8 cellular contexts compared by ENCODE assay signal in the genomic region with DNA sequence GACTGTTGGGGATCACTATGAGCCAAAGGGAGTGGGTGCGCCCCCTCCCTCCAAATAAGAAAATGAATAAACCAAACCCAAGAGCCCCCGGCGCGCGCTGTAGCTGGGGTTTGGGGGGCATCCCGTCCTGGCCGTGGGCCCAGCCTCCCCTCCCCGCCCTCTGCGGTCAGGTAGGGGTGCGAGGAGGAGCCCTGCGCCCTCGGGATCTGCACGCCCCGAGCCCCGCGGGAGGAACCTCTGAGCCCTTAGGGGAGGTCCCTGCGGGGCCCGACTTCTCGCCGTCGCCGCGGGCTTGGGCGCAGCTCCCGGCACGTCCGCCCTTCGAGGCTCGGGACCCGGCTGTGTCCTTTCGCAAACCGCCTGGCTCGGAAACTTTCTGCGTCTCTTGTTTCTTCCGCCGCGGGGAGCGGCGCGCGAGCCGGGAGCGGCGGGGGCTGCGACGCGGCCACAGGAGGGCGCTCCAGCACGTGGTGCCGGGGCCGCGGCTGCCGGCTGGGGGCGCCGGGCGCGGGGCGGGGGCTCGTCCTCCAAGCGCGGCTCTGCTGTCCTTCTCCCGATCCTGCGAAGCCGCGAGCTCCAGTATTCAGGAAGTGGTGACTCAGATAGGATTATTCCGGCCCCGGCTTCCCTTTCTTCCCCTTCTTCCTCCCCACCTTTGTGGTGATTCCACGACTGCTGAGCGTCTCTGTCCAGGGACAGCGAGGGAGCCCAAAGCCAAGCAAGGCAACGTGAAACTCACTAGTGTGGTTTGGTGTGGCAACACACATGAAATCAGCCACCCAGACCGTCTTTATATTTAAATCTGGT. TPM values are rescaled to one million over a fixed set of nuclear protein-coding genes. Genes with fewer than 3 reads are reported as not detected.
DNase-seq lines count a peak whose midpoint lies in the region; ATAC-seq and TF ChIP-seq lines count a peak whose summit lies in the region.

No MANE protein-coding gene starts in this region.

- TF ChIP-seq POLR2A in ovary (IDR thresholded peaks at IDR 0.05) = peak; percentile 47
- peak; percentile 39 to 65 for TF ChIP-seq POLR2A in thyroid gland (IDR thresholded peaks at IDR 0.05)

- H3K27ac ChIP-seq in SJSA1 (peak overlapping the region; percentile 14; the same call in 1 of the 2 replicates), ovary (peak overlapping the region; percentile 82 to 86), thyroid gland (peak overlapping the region; percentile 85 to 98 (median 89))

- peaks cover 2 to 16% of the 10 kb centered on the region in 2 donors for H3K36me3 Mint-ChIP-seq in CD14-positive monocyte
- peaks cover 12 to 21% of the 10 kb centered on the region in 2 donors for H3K36me3 Mint-ChIP-seq in activated naive CD4-positive, alpha-beta T cell treated with anti-CD3 and anti-CD28 coated beads, Interleukin-2, amount 50 U/mL, for 72 hours

- peak overlapping the region; percentile 60 for H3K4me3 ChIP-seq in SJSA1
- H3K4me3 ChIP-seq in ovary = peak overlapping the region; percentile 88
- peak overlapping the region; percentile 83 to 94 (median 85) for H3K4me3 ChIP-seq in thyroid gland (replicated peaks in 1 of 3)

- TF ChIP-seq CTCF in CD14-positive monocyte (IDR thresholded peaks at IDR 0.05) = peak; percentile 85
- TF ChIP-seq CTCF in ovary (IDR thresholded peaks at IDR 0.05) = peak in 2 of 3 donors; percentile 95 to 96
- peak in 4 of 6 experiments; percentile 34 to 92 (median 89) for TF ChIP-seq CTCF in thyroid gland (IDR thresholded peaks at IDR 0.05)

- intact Hi-C loops in CD14-positive monocyte (cut with micrococcal nuclease) = loop anchor here (2.0 to 10.0 kb wide), 3 partner anchors 54 to 96 kb away; no protein-coding TSS in a partner anchor
- intact Hi-C loops in head of caudate nucleus (cut with DNase I) = loop anchor here (5.0 to 10.0 kb wide), 2 partner anchors 94 to 226 kb away; no protein-coding TSS in a partner anchor
- intact Hi-C loops in ovary (cut with DNase I) = loop anchor here in 3 of 4 donors (2.0 to 10.0 kb wide), 5 partner anchors 96 to 314 kb away; no protein-coding TSS in a partner anchor
- intact Hi-C loops in thyroid gland (cut with DNase I) = loop anchor here (5.0 to 10.0 kb wide), 4 partner anchors 99 to 336 kb away; partner anchors contain the start of gene NOL11

- H3K4me1 ChIP-seq in SJSA1 (replicated peaks) = peaks cover 27% of the 10 kb centered on the region
- H3K4me1 ChIP-seq in ovary (ENCODE audit: insufficient read depth) = peaks cover 5% of the 10 kb centered on the region
- H3K4me1 ChIP-seq in thyroid gland = peaks cover 5 to 20% of the 10 kb centered on the region in 2 donors

- DNase-seq in CD14-positive monocyte (ENCODE audit: low spot score) (peak; percentile 53), LoVo (ENCODE audit: low spot score) (peak; percentile 77), SJSA1 (ENCODE audit: low read depth in 1 of 2, low spot score in 2 of 2) (peak; percentile 87 to 91), head of caudate nucleus (peak in 41 of 42 donors; percentile 42 to 85 (median 72)), ovary (peak; percentile 72 to 88 (median 81)), thyroid gland (peak; percentile 67 to 71)
- peak; percentile 87 to 88 for DNase-seq in activated naive CD4-positive, alpha-beta T cell treated with anti-CD3 and anti-CD28 coated beads, Interleukin-2, amount 50 U/mL, for 72 hours (ENCODE audit: low spot score in 2 of 2)

- H3K27me3 Mint-ChIP-seq in CD14-positive monocyte (ENCODE audit: low read depth in 3 of 3) = peaks cover 0 to 14% (median 0%) of the 10 kb centered on the region in 3 donors

- H3K9me3 ChIP-seq in SJSA1 (replicated peaks) (no peaks in the 10 kb centered on the region; the same call in 1 of the 2 replicates), ovary (no peaks in the 10 kb centered on the region), thyroid gland (no peaks in the 10 kb centered on the region)

- H3K27me3 ChIP-seq in SJSA1 (replicated peaks) (no peaks in the 10 kb centered on the region), ovary (no peaks in the 10 kb centered on the region), thyroid gland (no peaks in the 10 kb centered on the region)

- H3K27ac Mint-ChIP-seq in CD14-positive monocyte = peak overlapping the region; percentile 36 to 92 (median 80)
- peak overlapping the region; percentile 90 to 98 for H3K27ac Mint-ChIP-seq in activated naive CD4-positive, alpha-beta T cell treated with anti-CD3 and anti-CD28 coated beads, Interleukin-2, amount 50 U/mL, for 72 hours

- peaks cover 35% of the 10 kb centered on the region for H3K4me1 Mint-ChIP-seq in CD14-positive monocyte

- H3K4me3 Mint-ChIP-seq in CD14-positive monocyte = peak overlapping the region; percentile 90 to 93

- WGBS in ovary, 3 donors = 0 to 1% (median 0%) methylated on average over 60 to 72 of the region's 72 CpGs
- WGBS in thyroid gland, 2 donors = 2 to 3% methylated on average over 15 to 24 of the region's 72 CpGs

- H3K9me3 Mint-ChIP-seq in CD14-positive monocyte = peaks cover 0 to 5% (median 0%) of the 10 kb centered on the region in 7 donors
- no peaks in the 10 kb centered on the region for H3K9me3 Mint-ChIP-seq in activated naive CD4-positive, alpha-beta T cell treated with anti-CD3 and anti-CD28 coated beads, Interleukin-2, amount 50 U/mL, for 72 hours

- peak; percentile 38 for ATAC-seq in GM21381 (IDR thresholded peaks at IDR 0.05; ENCODE audit: unreplicated experiment)
- peak; percentile 51 to 61 for ATAC-seq in activated naive CD4-positive, alpha-beta T cell treated with anti-CD3 and anti-CD28 coated beads, Interleukin-2, amount 50 U/mL, for 72 hours

- H3K36me3 ChIP-seq in SJSA1 (no peaks in the 10 kb centered on the region), ovary (no peaks in the 10 kb centered on the region), thyroid gland (no peaks in the 10 kb centered on the region)

- TF ChIP-seq EP300 in ovary (IDR thresholded peaks at IDR 0.05) = no peak

RNA-seq across cellular contexts. Expression of gene PITPNC1, which starts 1.6 kb away (rescaled TPM):
- 10 to 100 TPM; 21.7 to 31.0 TPM for polyA plus RNA-seq in CD14-positive monocyte
- 5.8 and 9.1 TPM in 2 replicates for total RNA-seq in SJSA1 (2014; rRNA removed; shearing (Covaris generic))
- 10 to 100 TPM; 56.8 to 65.3 TPM for total RNA-seq in activated naive CD4-positive, alpha-beta T cell treated with anti-CD3 and anti-CD28 coated beads, Interleukin-2, amount 50 U/mL, for 72 hours
- total RNA-seq in ovary = 10 to 100 TPM; 14.9 to 40.9 (median 23.8) TPM
- 10 to 100 TPM; 21.0 to 33.3 TPM for polyA plus RNA-seq in ovary
- total RNA-seq in thyroid gland = 10 to 100 TPM in 1 of 4 donors, 1 to 10 TPM in 3; 3.6 to 14.2 (median 7.3) TPM

RNA-seq across cellular contexts. Expression of gene PSMD12, which starts 12.3 kb away (rescaled TPM):
- polyA plus RNA-seq in CD14-positive monocyte (10 to 100 TPM; 17.8 to 30.7 TPM), ovary (10 to 100 TPM; 12.4 to 41.7 TPM)
- total RNA-seq in SJSA1 (2014; rRNA removed; shearing (Covaris generic)) = 52.5 and 59.4 TPM in 2 replicates
- 10 to 100 TPM; 79.7 to 92.9 TPM for total RNA-seq in activated naive CD4-positive, alpha-beta T cell treated with anti-CD3 and anti-CD28 coated beads, Interleukin-2, amount 50 U/mL, for 72 hours
- total RNA-seq in ovary (10 to 100 TPM; 13.5 to 41.1 (median 36.8) TPM), thyroid gland (10 to 100 TPM; 19.1 to 30.9 (median 23.5) TPM)

Comparison
In these comparisons a context has a peak if more than half of its experiments do, and no peak if none do; other contexts are left out.
1. Peak in every context shown above with its lines: DNase-seq, ATAC-seq, H3K4me3 ChIP-seq and H3K27ac ChIP-seq.
2. H3K27ac ChIP-seq: peak in every context shown above with its lines; median percentile 89 in thyroid gland; 84 in ovary; 14 in SJSA1.